8 cellular contexts compared by ENCODE assay signal in the genomic region with DNA sequence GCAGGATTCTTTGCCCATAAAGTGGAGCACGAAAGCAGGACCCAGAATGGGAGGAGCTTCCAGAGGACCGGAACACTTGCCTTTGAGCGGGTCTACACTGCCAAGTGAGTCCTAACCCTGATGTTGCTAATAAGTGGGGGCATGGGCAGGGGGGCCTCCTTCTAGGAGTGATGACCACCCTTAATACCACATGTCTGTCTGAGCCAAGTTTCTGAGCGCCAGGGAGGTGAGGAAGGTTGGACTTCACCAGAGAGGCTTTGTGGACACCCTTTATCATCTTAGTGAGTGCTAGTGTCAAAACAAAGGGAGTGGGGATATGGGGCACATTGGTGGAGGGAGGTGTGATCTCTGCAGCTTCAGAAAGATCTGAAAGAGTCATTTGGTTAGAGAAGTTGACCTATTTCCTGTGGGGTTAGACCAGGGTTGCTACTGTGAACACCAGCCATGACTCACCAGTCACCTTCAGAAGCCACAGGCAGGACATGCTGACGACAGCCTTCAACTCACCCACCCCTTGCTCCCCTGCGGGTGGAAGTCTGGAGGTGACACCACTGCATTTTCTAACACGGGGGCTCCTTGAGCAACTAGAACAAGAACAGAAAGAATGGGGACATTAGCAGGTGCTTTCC. TPM values are rescaled to one million over a fixed set of nuclear protein-coding genes. Genes with fewer than 3 reads are reported as not detected.
DNase-seq lines count a peak whose midpoint lies in the region; ATAC-seq and TF ChIP-seq lines count a peak whose summit lies in the region.

No MANE protein-coding gene starts in this region.

- TF ChIP-seq CTCF in mucosa of descending colon (IDR thresholded peaks at IDR 0.05), result no peak

- peaks cover 27% of the 10 kb centered on the region for H3K36me3 Mint-ChIP-seq in activated naive CD8-positive, alpha-beta T cell treated with anti-CD3 and anti-CD28 coated beads for 36 hours

- peaks cover 6% of the 10 kb centered on the region for H3K27me3 Mint-ChIP-seq in activated naive CD8-positive, alpha-beta T cell treated with anti-CD3 and anti-CD28 coated beads for 36 hours

- H3K9me3 Mint-ChIP-seq in activated naive CD8-positive, alpha-beta T cell treated with anti-CD3 and anti-CD28 coated beads for 36 hours, result no peaks in the 10 kb centered on the region

- DNase-seq in GM19238 (ENCODE audit: insufficient read length, low spot score) (peak; percentile 84), SKM-1 treated with dmso at 0.1 percent for 144 hours (lab: John Stamatoyannopoulos, UW; ENCODE audit: unreplicated experiment) (peak; percentile 80), mucosa of descending colon (peak; percentile 54 to 80 (median 59)), left lobe of liver (ENCODE audit: low spot score) (no peak), 8988T (no peak)
- DNase-seq in activated naive CD8-positive, alpha-beta T cell treated with anti-CD3 and anti-CD28 coated beads for 36 hours, result peak; percentile 86
- peak in 4 of 6 experiments; percentile 9 to 51 (median 41) for DNase-seq in stimulated activated naive CD4-positive, alpha-beta T cell (lab: John Stamatoyannopoulos, UW)

- no peak overlapping the region for H3K4me3 Mint-ChIP-seq in activated naive CD8-positive, alpha-beta T cell treated with anti-CD3 and anti-CD28 coated beads for 36 hours

- H3K4me3 ChIP-seq in mucosa of descending colon, result no peak overlapping the region

- no peaks in the 10 kb centered on the region for H3K9me3 ChIP-seq in mucosa of descending colon

- peaks cover 50% of the 10 kb centered on the region for H3K4me1 Mint-ChIP-seq in activated naive CD8-positive, alpha-beta T cell treated with anti-CD3 and anti-CD28 coated beads for 36 hours

- H3K36me3 ChIP-seq in mucosa of descending colon (ENCODE audit: low read depth), result no peaks in the 10 kb centered on the region

- peak overlapping the region; percentile 32 for H3K27ac Mint-ChIP-seq in activated naive CD8-positive, alpha-beta T cell treated with anti-CD3 and anti-CD28 coated beads for 36 hours

- ATAC-seq in HG03103 (IDR thresholded peaks at IDR 0.05; ENCODE audit: low read depth, unreplicated experiment) (peak; percentile 96), mucosa of descending colon (peak; percentile 80), left lobe of liver (no peak)

- H3K4me1 ChIP-seq in mucosa of descending colon (ENCODE audit: low read depth), result peaks cover 40% of the 10 kb centered on the region

- intact Hi-C loops in mucosa of descending colon (cut with DNase I, micrococcal nuclease), result no loop called here

RNA-seq across cellular contexts. Expression of gene ALOX5AP, which starts 8.8 kb away (rescaled TPM):
- 10 to 100 TPM; 16.4 to 17.4 TPM for total RNA-seq in activated naive CD8-positive, alpha-beta T cell treated with anti-CD3 and anti-CD28 coated beads for 36 hours
- total RNA-seq in mucosa of descending colon (10 to 100 TPM in 2 of 3 donors, 1 to 10 TPM in 1; 5.1 to 13.8 (median 11.8) TPM), left lobe of liver (1.5 TPM)

Comparison
In these comparisons a context has a peak if more than half of its experiments do, and no peak if none do; other contexts are left out.
1. DNase-seq: peak in GM19238 (single experiment), SKM-1 treated with dmso at 0.1 percent for 144 hours (single experiment), activated naive CD8-positive, alpha-beta T cell treated with anti-CD3 and anti-CD28 coated beads for 36 hours (single experiment), mucosa of descending colon (3 of 3) and stimulated activated naive CD4-positive, alpha-beta T cell (4 of 6); none in left lobe of liver (single experiment) and 8988T (single experiment).